Comparison of ENCODE assay signal across 1 cellular context in the genomic region with DNA sequence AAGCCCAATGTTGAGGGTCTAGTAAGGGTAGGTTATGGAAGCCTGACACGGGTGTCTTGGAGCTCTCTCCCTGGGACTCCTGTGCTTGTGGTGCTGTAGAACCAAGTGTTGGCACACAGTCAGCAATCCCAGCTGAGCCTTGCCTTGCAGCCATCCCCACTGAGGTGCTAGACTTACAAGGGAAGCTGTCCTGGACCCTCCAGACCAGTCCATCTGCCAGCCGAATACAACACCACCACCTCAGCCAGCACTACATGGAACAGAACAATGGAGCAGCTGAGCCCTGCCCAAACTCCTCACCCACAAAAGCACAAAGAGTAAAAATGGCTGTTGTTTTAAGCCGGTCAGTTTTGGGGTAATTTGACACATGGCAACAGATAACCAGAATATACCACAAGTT.
TF ChIP-seq lines count a peak whose summit lies in the region.

No MANE protein-coding gene starts in this region.

TF ChIP-seq in GM23338, 12 proteins besides CTCF, POLR2A, EP300 and RAD21:
- no peak for TF ChIP-seq JUNB (IDR thresholded peaks at IDR 0.05; ENCODE audit: unreplicated experiment)
- TF ChIP-seq, protein P1, sequence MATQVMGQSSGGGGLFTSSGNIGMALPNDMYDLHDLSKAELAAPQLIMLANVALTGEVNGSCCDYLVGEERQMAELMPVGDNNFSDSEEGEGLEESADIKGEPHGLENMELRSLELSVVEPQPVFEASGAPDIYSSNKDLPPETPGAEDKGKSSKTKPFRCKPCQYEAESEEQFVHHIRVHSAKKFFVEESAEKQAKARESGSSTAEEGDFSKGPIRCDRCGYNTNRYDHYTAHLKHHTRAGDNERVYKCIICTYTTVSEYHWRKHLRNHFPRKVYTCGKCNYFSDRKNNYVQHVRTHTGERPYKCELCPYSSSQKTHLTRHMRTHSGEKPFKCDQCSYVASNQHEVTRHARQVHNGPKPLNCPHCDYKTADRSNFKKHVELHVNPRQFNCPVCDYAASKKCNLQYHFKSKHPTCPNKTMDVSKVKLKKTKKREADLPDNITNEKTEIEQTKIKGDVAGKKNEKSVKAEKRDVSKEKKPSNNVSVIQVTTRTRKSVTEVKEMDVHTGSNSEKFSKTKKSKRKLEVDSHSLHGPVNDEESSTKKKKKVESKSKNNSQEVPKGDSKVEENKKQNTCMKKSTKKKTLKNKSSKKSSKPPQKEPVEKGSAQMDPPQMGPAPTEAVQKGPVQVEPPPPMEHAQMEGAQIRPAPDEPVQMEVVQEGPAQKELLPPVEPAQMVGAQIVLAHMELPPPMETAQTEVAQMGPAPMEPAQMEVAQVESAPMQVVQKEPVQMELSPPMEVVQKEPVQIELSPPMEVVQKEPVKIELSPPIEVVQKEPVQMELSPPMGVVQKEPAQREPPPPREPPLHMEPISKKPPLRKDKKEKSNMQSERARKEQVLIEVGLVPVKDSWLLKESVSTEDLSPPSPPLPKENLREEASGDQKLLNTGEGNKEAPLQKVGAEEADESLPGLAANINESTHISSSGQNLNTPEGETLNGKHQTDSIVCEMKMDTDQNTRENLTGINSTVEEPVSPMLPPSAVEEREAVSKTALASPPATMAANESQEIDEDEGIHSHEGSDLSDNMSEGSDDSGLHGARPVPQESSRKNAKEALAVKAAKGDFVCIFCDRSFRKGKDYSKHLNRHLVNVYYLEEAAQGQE (IDR thresholded peaks at IDR 0.05; ENCODE audit: unreplicated experiment), result no peak
